1 cellular context compared by ENCODE assay signal in genomic region chr14:52619692-52620091, GRCh38.
TF ChIP-seq lines count a peak whose summit lies in the region.

No MANE protein-coding gene starts in this region.

TF ChIP-seq in HepG2, 621 proteins besides CTCF, POLR2A, EP300 and RAD21:
- TF ChIP-seq, protein P1, sequence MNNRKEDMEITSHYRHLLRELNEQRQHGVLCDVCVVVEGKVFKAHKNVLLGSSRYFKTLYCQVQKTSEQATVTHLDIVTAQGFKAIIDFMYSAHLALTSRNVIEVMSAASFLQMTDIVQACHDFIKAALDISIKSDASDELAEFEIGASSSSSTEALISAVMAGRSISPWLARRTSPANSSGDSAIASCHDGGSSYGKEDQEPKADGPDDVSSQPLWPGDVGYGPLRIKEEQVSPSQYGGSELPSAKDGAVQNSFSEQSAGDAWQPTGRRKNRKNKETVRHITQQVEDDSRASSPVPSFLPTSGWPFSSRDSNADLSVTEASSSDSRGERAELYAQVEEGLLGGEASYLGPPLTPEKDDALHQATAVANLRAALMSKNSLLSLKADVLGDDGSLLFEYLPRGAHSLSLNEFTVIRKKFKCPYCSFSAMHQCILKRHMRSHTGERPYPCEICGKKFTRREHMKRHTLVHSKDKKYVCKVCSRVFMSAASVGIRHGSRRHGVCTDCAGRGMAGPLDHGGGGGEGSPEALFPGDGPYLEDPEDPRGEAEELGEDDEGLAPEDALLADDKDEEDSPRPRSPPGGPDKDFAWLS (CRISPR knock-in tag; IDR thresholded peaks at IDR 0.05; ENCODE audit: borderline replicate concordance) = no peak
- TF ChIP-seq TEF (CRISPR knock-in tag; IDR thresholded peaks at IDR 0.05) (no peak), MAFF (IDR thresholded peaks at IDR 0.05; ENCODE audit: low read depth, low read length) (peak; percentile 75; the same call in 1 of the 2 replicates), MAFK (conservative IDR thresholded peaks at IDR 0.05 in 1 of 2, IDR thresholded peaks at IDR 0.05 in 1 of 2; ENCODE audit: low read length in 2 of 2) (peak; percentile 59 to 90)
